ENCODE assay signal across 21 cellular contexts in genomic region chr16:28219283-28219682, GRCh38. TPM values are rescaled to one million over a fixed set of nuclear protein-coding genes. Genes with fewer than 3 reads are reported as not detected.
DNase-seq lines count a peak whose midpoint lies in the region; ATAC-seq, FAIRE-seq and TF ChIP-seq lines count a peak whose summit lies in the region.
"Had no signal": no experiment of that assay in that cellular context is flagged by ENCODE, and none has a peak within 500 bp of the region (broad histone marks: within the 10 kb centered on the region; RNA-seq: fewer than 3 reads in every experiment).

No MANE protein-coding gene starts in this region.

- no peak for TF ChIP-seq POLR2A in K562 (conservative IDR thresholded peaks at IDR 0.05)
- no peak for TF ChIP-seq POLR2A in lower leg skin (IDR thresholded peaks at IDR 0.05)
- TF ChIP-seq POLR2A in esophagus squamous epithelium (IDR thresholded peaks at IDR 0.05), result no peak

- CTCF ChIA-PET in K562 (lab: Yijun Ruan, JAX; ENCODE audit: low intra/inter-chr PET ratio), result no interaction called here

- no peaks in the 10 kb centered on the region for H3K36me3 Mint-ChIP-seq in activated naive CD4-positive, alpha-beta T cell treated with anti-CD3 and anti-CD28 coated beads, Interleukin-2, amount 50 U/mL, for 72 hours
- H3K36me3 Mint-ChIP-seq: CD8-positive, alpha-beta memory T cell had no signal

- no TSS peak for BruUV-seq in K562 (replicated peaks; lab: Mats Ljungman, UMichigan)

- H3K4me3 ChIP-seq in K562 (no peak overlapping the region), retinal pigment epithelial cell (ENCODE audit: low read length) (no peak overlapping the region), lower leg skin (ENCODE audit: low read depth, poor library complexity, severe bottlenecking) (no peak overlapping the region), esophagus squamous epithelium (no peak overlapping the region)
- H3K4me3 ChIP-seq: BLaER1, HAP-1 had no signal

- no peaks in the 10 kb centered on the region for H3K79me2 ChIP-seq in K562 (ENCODE audit: control insufficient read depth, insufficient read depth, low read length)

- no peak for ATAC-seq in activated naive CD4-positive, alpha-beta T cell treated with anti-CD3 and anti-CD28 coated beads, Interleukin-2, amount 50 U/mL, for 72 hours
- ATAC-seq in K562, result peak; percentile 21

- no peak for FAIRE-seq in K562 (lab: Jason Lieb, UNC)
- FAIRE-seq: A204.1, HTR-8/SVneo had no signal

- intact Hi-C loops in K562 (cut with micrococcal nuclease), result loop anchor here (10.0 kb wide), 1 partner anchor 54 kb away; no protein-coding TSS in a partner anchor
- intact Hi-C loops in lower leg skin (cut with DNase I; ENCODE audit: low total_unique reads), result no loop called here
- intact Hi-C loops in esophagus squamous epithelium (cut with DNase I), result no loop called here

- H3K9me3 Mint-ChIP-seq in activated naive CD4-positive, alpha-beta T cell treated with anti-CD3 and anti-CD28 coated beads, Interleukin-2, amount 50 U/mL, for 72 hours, result no peaks in the 10 kb centered on the region
- H3K9me3 Mint-ChIP-seq: CD8-positive, alpha-beta memory T cell had no signal

- no peak overlapping the region for H3K4me2 ChIP-seq in K562 (ENCODE audit: insufficient read depth, low read length)
- H3K4me2 ChIP-seq: BLaER1 had no signal

- 44% methylated on average over 5 of the region's 5 CpGs for WGBS in K562 (ENCODE audit: insufficient coverage, low coverage, missing lambda C conversion rate)
- WGBS in lower leg skin, 2 donors, result 83 to 93% methylated on average over 5 of the region's 5 CpGs
- 79 to 85% methylated on average over 5 of the region's 5 CpGs for WGBS in esophagus squamous epithelium, 2 donors

- H3K9ac ChIP-seq in K562 (ENCODE audit: insufficient read depth in 1 of 2, low read depth in 2 of 2, low read length in 2 of 2), result no peak overlapping the region; a peak in 1 of 4 replicates
- H3K9ac ChIP-seq: BLaER1 had no signal

- no peak for TF ChIP-seq EP300 in K562 (IDR thresholded peaks at IDR 0.05; ENCODE audit: low read length)

- H3K27ac Mint-ChIP-seq in activated naive CD4-positive, alpha-beta T cell treated with anti-CD3 and anti-CD28 coated beads, Interleukin-2, amount 50 U/mL, for 72 hours, result peak overlapping the region; percentile 28 to 36

- no peak for DNase-seq in activated naive CD4-positive, alpha-beta T cell treated with anti-CD3 and anti-CD28 coated beads, Interleukin-2, amount 50 U/mL, for 72 hours (ENCODE audit: low spot score in 2 of 2)
- no peak for DNase-seq in activated naive CD4-positive, alpha-beta T cell treated with anti-CD3 and anti-CD28 coated beads, Interleukin-2, amount 50 U/mL, for 16 hours
- DNase-seq in NCI-H226, result peak; percentile 14
- DNase-seq in K562 (ENCODE audit: extremely low read depth in 1 of 4, low spot score in 3 of 4), result no peak
- peak; percentile 49 for DNase-seq in retinal pigment epithelial cell (ENCODE audit: low read depth)
- DNase-seq in lower leg skin (ENCODE audit: low spot score in 2 of 2), result no peak
- no peak for DNase-seq in esophagus squamous epithelium (lab: John Stamatoyannopoulos, UW)
- no peak for DNase-seq in GF-D8 (lab: John Stamatoyannopoulos, UW)
- DNase-seq: CD8-positive, alpha-beta memory T cell; DMS153; EL; MV-4-11; NCI-H1417 treated with DMSO at 0.1 percent for 48 hours; NCI-H2029 treated with DMSO at 0.1 percent for 48 hours; NCI-H2171 treated with DMSO at 0.1 percent for 48 hours; NCI-H510A; SIG-M5 had no signal

- in situ Hi-C loops in K562 (cut with MboI), result no loop called here

- no peaks in the 10 kb centered on the region for H4K20me1 ChIP-seq in K562 (replicated peaks; ENCODE audit: control insufficient read depth, insufficient read depth, low read length)
- H4K20me1 ChIP-seq: BLaER1 had no signal

- H3K9me1 ChIP-seq in K562 (ENCODE audit: control insufficient read depth, insufficient read depth, low read length), result no peaks in the 10 kb centered on the region

- POLR2A ChIA-PET in K562 (lab: Yijun Ruan, JAX), result no interaction called here

- peak overlapping the region; percentile 38; the same call in 1 of the 2 replicates for H2AFZ ChIP-seq in K562 (ENCODE audit: low read depth, low read length)

- H3K27ac ChIP-seq in K562 (ENCODE audit: extremely low read depth, low read depth, low read length), result no peak overlapping the region
- no peak overlapping the region for H3K27ac ChIP-seq in esophagus squamous epithelium
- H3K27ac ChIP-seq: BLaER1 had no signal

- H3K4me1 ChIP-seq in K562 (replicated peaks in 1 of 2; ENCODE audit: control insufficient read depth in 2 of 2, insufficient read depth in 2 of 2, low read length in 2 of 2) (no peaks in the 10 kb centered on the region; a peak in 2 of 5 replicates), esophagus squamous epithelium (no peaks in the 10 kb centered on the region)
- H3K4me1 ChIP-seq: BLaER1, HAP-1 had no signal

- TF ChIP-seq CTCF in K562 (IDR thresholded peaks at IDR 0.05 in 2 of 3, conservative IDR thresholded peaks at IDR 0.05 in 1 of 3; ENCODE audit: insufficient read depth in 2 of 3, low read depth in 1 of 3, low read length in 3 of 3), result no peak
- no peak for TF ChIP-seq CTCF in retinal pigment epithelial cell (conservative IDR thresholded peaks at IDR 0.05; ENCODE audit: low read depth, low read length)
- no peak for TF ChIP-seq CTCF in lower leg skin (IDR thresholded peaks at IDR 0.05)
- no peak for TF ChIP-seq CTCF in esophagus squamous epithelium (IDR thresholded peaks at IDR 0.05)

- H3K27me3 ChIP-seq in K562 (ENCODE audit: control insufficient read depth in 2 of 2, insufficient read depth in 2 of 2, low read length in 2 of 2) (no peaks in the 10 kb centered on the region), esophagus squamous epithelium (no peaks in the 10 kb centered on the region)
- H3K27me3 ChIP-seq: BLaER1 had no signal

- H3K36me3 ChIP-seq in K562 (ENCODE audit: control insufficient read depth, insufficient read depth, low read length), result no peaks in the 10 kb centered on the region
- no peaks in the 10 kb centered on the region for H3K36me3 ChIP-seq in esophagus squamous epithelium
- H3K36me3 ChIP-seq: BLaER1, HAP-1 had no signal

- TF ChIP-seq RAD21 in K562 (CRISPR knock-in tag; conservative IDR thresholded peaks at IDR 0.05 in 1 of 2, IDR thresholded peaks at IDR 0.05 in 1 of 2), result no peak

- H3K9me3 ChIP-seq in K562 (replicated peaks; ENCODE audit: control insufficient read depth, insufficient read depth, low read depth, low read length) (no peaks in the 10 kb centered on the region), esophagus squamous epithelium (no peaks in the 10 kb centered on the region)
- H3K9me3 ChIP-seq: BLaER1, HAP-1 had no signal

TF ChIP-seq in K562, 482 proteins besides CTCF, POLR2A, EP300 and RAD21 (continues in another document):
- TF ChIP-seq ATF3 (IDR thresholded peaks at IDR 0.05) (peak; percentile 58), ATF3 (CRISPR knock-in tag; conservative IDR thresholded peaks at IDR 0.05) (no peak), LCOR (CRISPR knock-in tag; IDR thresholded peaks at IDR 0.05) (no peak), THRAP3 (IDR thresholded peaks at IDR 0.05; ENCODE audit: borderline replicate concordance) (no peak)
- TF ChIP-seq, protein P1, sequence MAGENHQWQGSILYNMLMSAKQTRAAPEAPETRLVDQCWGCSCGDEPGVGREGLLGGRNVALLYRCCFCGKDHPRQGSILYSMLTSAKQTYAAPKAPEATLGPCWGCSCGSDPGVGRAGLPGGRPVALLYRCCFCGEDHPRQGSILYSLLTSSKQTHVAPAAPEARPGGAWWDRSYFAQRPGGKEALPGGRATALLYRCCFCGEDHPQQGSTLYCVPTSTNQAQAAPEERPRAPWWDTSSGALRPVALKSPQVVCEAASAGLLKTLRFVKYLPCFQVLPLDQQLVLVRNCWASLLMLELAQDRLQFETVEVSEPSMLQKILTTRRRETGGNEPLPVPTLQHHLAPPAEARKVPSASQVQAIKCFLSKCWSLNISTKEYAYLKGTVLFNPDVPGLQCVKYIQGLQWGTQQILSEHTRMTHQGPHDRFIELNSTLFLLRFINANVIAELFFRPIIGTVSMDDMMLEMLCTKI (IDR thresholded peaks at IDR 0.05; ENCODE audit: partially characterized antibody), result no peak

RNA-seq across cellular contexts. Expression of gene XPO6, which starts 7.5 kb away (rescaled TPM):
- 100 to 1,000 TPM; 204 to 278 TPM for total RNA-seq in activated naive CD4-positive, alpha-beta T cell treated with anti-CD3 and anti-CD28 coated beads, Interleukin-2, amount 50 U/mL, for 72 hours
- 514 and 616 TPM in 2 replicates for total RNA-seq in K562 (2011; cell fraction: chromatin; rRNA removed; ENCODE audit: low replicate concordance)
- 268 and 281 TPM in 2 replicates for total RNA-seq in K562 (2011; cell fraction: nucleolus; rRNA removed)
- 282 and 295 TPM in 2 replicates for total RNA-seq in K562 (2011; cell fraction: nucleoplasm; rRNA removed)
- total RNA-seq in K562 (2014; rRNA removed) (121 and 136 TPM in 2 replicates), K562 (2014; rRNA removed; fragmentation: Illumina TruSeq; extraction: Trizol) (90.7 and 104 TPM in 2 replicates), K562 (2015; rRNA removed; fragmentation: Illumina TruSeq; extraction: Trizol) (101 and 104 TPM in 2 replicates), K562 (2021) (196 and 204 TPM in 2 replicates), lower leg skin (100 to 1,000 TPM in 2 of 4 donors, 10 to 100 TPM in 2; 45.7 to 104 (median 78.1) TPM), esophagus squamous epithelium (10 to 100 TPM; 69.0 to 90.8 (median 76.0) TPM)
- polyA plus RNA-seq in K562 (2011; rRNA removed) (160 and 184 TPM in 2 replicates), K562 (2014; fragmentation: Illumina TruSeq; extraction: Trizol) (154 and 180 TPM in 2 replicates), K562 (2014; fragmentation: Nextera tagmentation; extraction: Ambion mirVana) (10 to 100 TPM; 11.2 to 31.0 TPM), K562 (2014; rRNA removed) (119 and 141 TPM in 2 replicates)
- 233 and 372 TPM in 2 replicates for polyA plus RNA-seq in K562 (2011; cell fraction: cytosol; rRNA removed)
- 242 and 339 TPM in 2 replicates for polyA plus RNA-seq in K562 (2011; cell fraction: nucleus; rRNA removed)
- 107 and 149 TPM in 2 replicates for polyA plus RNA-seq in K562 (2012)
- polyA minus RNA-seq in K562 (2011; rRNA and poly(A)+ RNA removed), result 205 and 308 TPM in 2 replicates
- 160 and 194 TPM in 2 replicates for polyA minus RNA-seq in K562 (2011; cell fraction: cytosol; rRNA and poly(A)+ RNA removed)
- 200 and 231 TPM in 2 replicates for polyA minus RNA-seq in K562 (2011; cell fraction: nucleus; rRNA and poly(A)+ RNA removed)

Comparison
In these comparisons a context has a peak if more than half of its experiments do, and no peak if none do; other contexts are left out.
1. DNase-seq: peak in NCI-H226 (single experiment) and retinal pigment epithelial cell (single experiment); none in activated naive CD4-positive, alpha-beta T cell treated with anti-CD3 and anti-CD28 coated beads, Interleukin-2, amount 50 U/mL, for 72 hours (0 of 2), activated naive CD4-positive, alpha-beta T cell treated with anti-CD3 and anti-CD28 coated beads, Interleukin-2, amount 50 U/mL, for 16 hours (single experiment), K562 (0 of 4), lower leg skin (0 of 2), esophagus squamous epithelium (single experiment) and GF-D8 (single experiment).